In the genomic region with DNA sequence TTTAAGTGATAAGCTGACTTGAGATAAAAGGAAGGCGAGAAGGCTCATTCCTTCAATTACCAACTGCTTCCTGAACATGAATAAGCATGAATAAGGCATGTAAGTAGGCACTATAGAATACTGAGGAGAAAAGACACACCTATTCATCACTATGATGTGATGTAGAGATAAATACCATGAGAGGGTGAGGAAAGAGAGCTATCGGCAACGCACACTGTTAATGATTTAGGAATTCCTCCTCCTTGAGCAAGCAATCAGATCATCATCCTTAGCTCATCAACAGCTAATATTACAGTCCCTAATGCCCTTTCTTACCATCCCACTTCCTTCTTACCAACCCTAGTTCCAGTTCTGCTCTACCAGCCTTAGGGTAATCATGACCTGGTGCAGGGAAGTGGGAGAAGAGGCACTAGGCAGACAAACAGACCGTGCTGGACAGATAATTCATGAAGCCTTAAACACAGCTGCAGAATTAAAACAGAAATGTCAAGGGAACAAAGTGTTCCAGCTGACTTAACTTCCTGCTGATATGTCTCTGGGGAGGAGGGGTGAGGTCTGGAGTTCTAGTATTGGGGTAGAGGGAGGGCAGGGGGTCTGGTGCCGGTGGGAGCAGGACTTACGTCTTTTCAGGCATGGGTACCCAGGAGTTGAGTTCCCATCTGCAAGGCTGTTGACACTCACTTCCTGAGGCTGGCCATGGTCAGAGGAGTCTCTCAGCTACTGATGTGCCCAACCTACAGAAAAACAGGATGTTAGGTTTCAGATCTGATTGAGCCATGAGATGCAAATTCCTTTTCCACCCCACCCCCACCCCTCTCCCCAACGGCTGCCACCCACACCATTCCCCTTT, we compare ENCODE assay signal across 8 cellular contexts. TPM values are rescaled to one million over a fixed set of nuclear protein-coding genes. Genes with fewer than 3 reads are reported as not detected.
DNase-seq lines count a peak whose midpoint lies in the region; ATAC-seq and TF ChIP-seq lines count a peak whose summit lies in the region.

No MANE protein-coding gene starts in this region.

- H3K27me3 Mint-ChIP-seq in CD4-positive, alpha-beta memory T cell, result no peaks in the 10 kb centered on the region

- DNase-seq in CD4-positive, alpha-beta memory T cell, result no peak
- DNase-seq in KG1 (lab: John Stamatoyannopoulos, UW), result peak; percentile 34
- DNase-seq in astrocyte of the hippocampus (ENCODE audit: low read depth, low spot score), result peak; percentile 16
- DNase-seq in kidney glomerular epithelial cell (lab: John Stamatoyannopoulos, UW), result peak; percentile 67
- peak; percentile 10 to 21 for DNase-seq in thyroid gland
- no peak for DNase-seq in GM19238 (ENCODE audit: insufficient read length, low spot score)
- DNase-seq in MG63, result no peak

- intact Hi-C loops in CD4-positive, alpha-beta memory T cell (cut with micrococcal nuclease), result loop anchor here (1.0 kb wide), 1 partner anchor 11 kb away; no protein-coding TSS in a partner anchor
- intact Hi-C loops in thyroid gland (cut with DNase I), result no loop called here

- no peak for TF ChIP-seq CTCF in thyroid gland (IDR thresholded peaks at IDR 0.05)

- ATAC-seq in GM21367 (IDR thresholded peaks at IDR 0.05; ENCODE audit: unreplicated experiment), result peak; percentile 53

- H3K4me3 ChIP-seq in CD4-positive, alpha-beta memory T cell (ENCODE audit: low read length in 2 of 2), result peak overlapping the region in 1 of 2 donors; percentile 29
- no peak overlapping the region for H3K4me3 ChIP-seq in thyroid gland (replicated peaks in 1 of 3)
- no peak overlapping the region for H3K4me3 ChIP-seq in MG63

- CTCF ChIA-PET in CD4-positive, alpha-beta memory T cell (lab: Charles Lee; ENCODE audit: partially characterized antibody), result interaction anchor here (1.7 to 7.6 kb wide), 8 partner anchors 11 to 70 kb away, joined by 4 to 64 read pairs (median 14); no protein-coding TSS in a partner anchor

- TF ChIP-seq POLR2A in thyroid gland (IDR thresholded peaks at IDR 0.05), result no peak

- POLR2A ChIA-PET in CD4-positive, alpha-beta memory T cell (lab: Charles Lee; ENCODE audit: partially characterized antibody), result interaction anchor here (0.6 to 7.7 kb wide), 10 partner anchors 13 to 791 kb away, joined by 3 to 178 read pairs (median 4); partner anchors contain the start of genes CD247, CREG1, POGK and RCSD1

- H3K9me3 ChIP-seq in CD4-positive, alpha-beta memory T cell (ENCODE audit: control insufficient read depth in 1 of 2, low read length in 2 of 2), result no peaks in the 10 kb centered on the region
- no peaks in the 10 kb centered on the region for H3K9me3 ChIP-seq in thyroid gland
- H3K9me3 ChIP-seq in MG63, result peaks cover 13% of the 10 kb centered on the region

- H3K4me1 ChIP-seq in CD4-positive, alpha-beta memory T cell (ENCODE audit: insufficient read depth, low read length), result peaks cover 59% of the 10 kb centered on the region
- peaks cover 0 to 17% of the 10 kb centered on the region in 2 donors for H3K4me1 ChIP-seq in thyroid gland

- no peaks in the 10 kb centered on the region for H3K36me3 ChIP-seq in CD4-positive, alpha-beta memory T cell (ENCODE audit: insufficient read depth, low read length)
- H3K36me3 ChIP-seq in thyroid gland (no peaks in the 10 kb centered on the region), MG63 (no peaks in the 10 kb centered on the region)

- H3K4me1 Mint-ChIP-seq in CD4-positive, alpha-beta memory T cell, result peaks cover 44 to 75% (median 59%) of the 10 kb centered on the region in 4 donors

- peak overlapping the region; percentile 35 for H3K27ac ChIP-seq in CD4-positive, alpha-beta memory T cell (ENCODE audit: low read depth, low read length)
- H3K27ac ChIP-seq in thyroid gland, result peak overlapping the region in 2 of 3 donors; percentile 19 to 27

- no peaks in the 10 kb centered on the region for H3K27me3 ChIP-seq in CD4-positive, alpha-beta memory T cell (ENCODE audit: insufficient read depth, low read length)
- H3K27me3 ChIP-seq in thyroid gland, result no peaks in the 10 kb centered on the region
- no peaks in the 10 kb centered on the region for H3K27me3 ChIP-seq in MG63

- H3K9me3 Mint-ChIP-seq in CD4-positive, alpha-beta memory T cell, result peaks cover 0 to 5% (median 0%) of the 10 kb centered on the region in 8 donors

- peak overlapping the region; percentile 55 to 90 (median 80) for H3K4me3 Mint-ChIP-seq in CD4-positive, alpha-beta memory T cell

- H3K36me3 Mint-ChIP-seq in CD4-positive, alpha-beta memory T cell, result no peaks in the 10 kb centered on the region

- peak overlapping the region; percentile 77 to 93 (median 88) for H3K27ac Mint-ChIP-seq in CD4-positive, alpha-beta memory T cell

- 36 to 48% methylated on average over 7 of the region's 7 CpGs for WGBS in thyroid gland, 2 donors

RNA-seq across cellular contexts. Expression of gene RCSD1, which starts 12.7 kb away (rescaled TPM):
- 100 to 1,000 TPM; 124 to 129 TPM for total RNA-seq in CD4-positive, alpha-beta memory T cell
- polyA plus RNA-seq in CD4-positive, alpha-beta memory T cell, result 100 to 1,000 TPM; 163 to 173 TPM
- total RNA-seq in thyroid gland, result 10 to 100 TPM in 2 of 4 donors, 1 to 10 TPM in 2; 7.1 to 14.2 (median 10.8) TPM
- not detected in 2 replicates for total RNA-seq in MG63 (2014; rRNA removed; shearing (Covaris generic); ENCODE audit: low replicate concordance)

Comparison
In these comparisons a context has a peak if more than half of its experiments do, and no peak if none do; other contexts are left out.
1. DNase-seq: peak in KG1 (single experiment), astrocyte of the hippocampus (single experiment), kidney glomerular epithelial cell (single experiment) and thyroid gland (2 of 2); none in CD4-positive, alpha-beta memory T cell (0 of 5), GM19238 (single experiment) and MG63 (single experiment).
2. RNA of gene RCSD1, which starts 12.7 kb away (total RNA-seq): 124 to 129 TPM in CD4-positive, alpha-beta memory T cell; 7.1 to 14.2 TPM in thyroid gland and not detected in MG63; every median in the first group is over 4 times any median in the second.